Comparison of ENCODE assay signal across 28 cellular contexts in genomic region chr2:220579452-220579851, GRCh38.
"Had no signal": no experiment of that assay in that cellular context is flagged by ENCODE, and none has a peak within 500 bp of the region (broad histone marks: within the 10 kb centered on the region; RNA-seq: fewer than 3 reads in every experiment).

No MANE protein-coding gene starts in this region.

- H3K36me3 ChIP-seq: stomach, suprapubic skin, thoracic aorta, thyroid gland, tibial artery, tibial nerve, transverse colon, upper lobe of left lung, upper lobe of right lung, vagina had no signal

- DNase-seq: stimulated activated CD4-positive, alpha-beta T cell treated with anti-CD3 and anti-CD28 coated beads, Interleukin-2, amount 100 ng/mL, for 48 hours; stimulated activated CD4-positive, alpha-beta T cell treated with anti-CD3 and anti-CD28 coated beads, Interleukin-4, amount 100 ng/mL, for 1 hour; stimulated activated CD4-positive, alpha-beta T cell treated with anti-CD3 and anti-CD28 coated beads, Interleukin-4, amount 100 ng/mL, for 24 hours; stimulated activated CD4-positive, alpha-beta T cell treated with anti-CD3 and anti-CD28 coated beads, Interleukin-4, amount 100 ng/mL, for 4 hours; stimulated activated CD8-positive, alpha-beta memory T cell treated with anti-CD3 and anti-CD28 coated beads, Interleukin-4, amount 100 ng/mL, for 48 hours; stimulated activated naive B cell treated with anti-CD40 and anti-IgM and Interleukin-4, amounts not matched to agents 10 μg/mL and 1 μg/mL and 100 μg/mL, for 72 hours; stimulated activated naive CD4-positive, alpha-beta T cell; stimulated activated naive CD4-positive, alpha-beta T cell treated with Interleukin-2 at 50 U/mL for 16 hours; stimulated activated naive CD8-positive, alpha-beta T cell treated with anti-CD3 and anti-CD28 coated beads, Interleukin-15, amount 100 ng/mL, for 72 hours; stimulated activated naive CD8-positive, alpha-beta T cell treated with anti-CD3 and anti-CD28 coated beads, Interleukin-15, Interleukin-2, amounts not matched to agents 100 U/mL and 50 U/mL, for 24 hours; stomach; substantia nigra; testis; thyroid gland; tibial artery; transverse colon; trophoblast cell; upper lobe of left lung; upper lobe of right lung; uterus had no signal

- H3K9me3 Mint-ChIP-seq: stimulated activated effector memory CD8-positive, alpha-beta T cell treated with anti-CD3 and anti-CD28 coated beads, Interleukin-12 subunit alpha, Interleukin-12 subunit beta, amount 100 ng/mL, for 72 hours; stimulated activated memory B cell treated with anti-CD40 and anti-IgM and Interleukin-4, amounts not matched to agents 10 μg/mL and 1 μg/mL and 100 μg/mL, for 72 hours; stimulated activated naive B cell treated with anti-CD40 and anti-IgM and Interleukin-4, amounts not matched to agents 10 μg/mL and 1 μg/mL and 100 μg/mL, for 72 hours; stimulated activated naive CD8-positive, alpha-beta T cell treated with anti-CD3 and anti-CD28 coated beads, Interleukin-15, amount 100 ng/mL, for 72 hours; type B pancreatic cell had no signal

- H3K4me3 Mint-ChIP-seq: stimulated activated effector memory CD8-positive, alpha-beta T cell treated with anti-CD3 and anti-CD28 coated beads, Interleukin-12 subunit alpha, Interleukin-12 subunit beta, amount 100 ng/mL, for 72 hours; stimulated activated memory B cell treated with anti-CD40 and anti-IgM and Interleukin-4, amounts not matched to agents 10 μg/mL and 1 μg/mL and 100 μg/mL, for 72 hours; stimulated activated naive B cell treated with anti-CD40 and anti-IgM and Interleukin-4, amounts not matched to agents 10 μg/mL and 1 μg/mL and 100 μg/mL, for 72 hours; stimulated activated naive CD8-positive, alpha-beta T cell treated with anti-CD3 and anti-CD28 coated beads, Interleukin-15, amount 100 ng/mL, for 72 hours; stimulated activated naive CD8-positive, alpha-beta T cell treated with anti-CD3 and anti-CD28 coated beads, Interleukin-15, Interleukin-2, amounts not matched to agents 100 ng/mL and 50 ng/mL, for 24 hours; type B pancreatic cell had no signal

- H3K36me3 Mint-ChIP-seq: stimulated activated effector memory CD8-positive, alpha-beta T cell treated with anti-CD3 and anti-CD28 coated beads, Interleukin-12 subunit alpha, Interleukin-12 subunit beta, amount 100 ng/mL, for 72 hours; stimulated activated memory B cell treated with anti-CD40 and anti-IgM and Interleukin-4, amounts not matched to agents 10 μg/mL and 1 μg/mL and 100 μg/mL, for 72 hours; stimulated activated naive B cell treated with anti-CD40 and anti-IgM and Interleukin-4, amounts not matched to agents 10 μg/mL and 1 μg/mL and 100 μg/mL, for 72 hours; type B pancreatic cell had no signal

- H3K27me3 Mint-ChIP-seq: stimulated activated memory B cell treated with anti-CD40 and anti-IgM and Interleukin-4, amounts not matched to agents 10 μg/mL and 1 μg/mL and 100 μg/mL, for 72 hours; stimulated activated naive B cell treated with anti-CD40 and anti-IgM and Interleukin-4, amounts not matched to agents 10 μg/mL and 1 μg/mL and 100 μg/mL, for 72 hours; stimulated activated naive CD8-positive, alpha-beta T cell treated with anti-CD3 and anti-CD28 coated beads, Interleukin-15, amount 100 ng/mL, for 72 hours; stimulated activated naive CD8-positive, alpha-beta T cell treated with anti-CD3 and anti-CD28 coated beads, Interleukin-15, Interleukin-2, amounts not matched to agents 100 ng/mL and 50 ng/mL, for 24 hours had no signal

- H3K4me1 ChIP-seq: stomach, suprapubic skin, testis, thyroid gland, tibial artery, tibial nerve, transverse colon, upper lobe of left lung, upper lobe of right lung, uterus, vagina had no signal

- H3K4me1 Mint-ChIP-seq: stimulated activated effector memory CD8-positive, alpha-beta T cell treated with anti-CD3 and anti-CD28 coated beads, Interleukin-12 subunit alpha, Interleukin-12 subunit beta, amount 100 ng/mL, for 72 hours; stimulated activated memory B cell treated with anti-CD40 and anti-IgM and Interleukin-4, amounts not matched to agents 10 μg/mL and 1 μg/mL and 100 μg/mL, for 72 hours; stimulated activated naive B cell treated with anti-CD40 and anti-IgM and Interleukin-4, amounts not matched to agents 10 μg/mL and 1 μg/mL and 100 μg/mL, for 72 hours; stimulated activated naive CD8-positive, alpha-beta T cell treated with anti-CD3 and anti-CD28 coated beads, Interleukin-15, amount 100 ng/mL, for 72 hours had no signal

- H3K4me3 ChIP-seq: stomach, suprapubic skin, testis, thoracic aorta, thyroid gland, tibial artery, tibial nerve, transverse colon, upper lobe of left lung, upper lobe of right lung, uterus, vagina had no signal

- H3K9me3 ChIP-seq: stomach, suprapubic skin, testis, thoracic aorta, thyroid gland, tibial artery, tibial nerve, transverse colon, upper lobe of left lung, upper lobe of right lung, uterus, vagina had no signal

- H3K27ac Mint-ChIP-seq: stimulated activated effector memory CD8-positive, alpha-beta T cell treated with anti-CD3 and anti-CD28 coated beads, Interleukin-12 subunit alpha, Interleukin-12 subunit beta, amount 100 ng/mL, for 72 hours; stimulated activated memory B cell treated with anti-CD40 and anti-IgM and Interleukin-4, amounts not matched to agents 10 μg/mL and 1 μg/mL and 100 μg/mL, for 72 hours; stimulated activated naive B cell treated with anti-CD40 and anti-IgM and Interleukin-4, amounts not matched to agents 10 μg/mL and 1 μg/mL and 100 μg/mL, for 72 hours; stimulated activated naive CD8-positive, alpha-beta T cell treated with anti-CD3 and anti-CD28 coated beads, Interleukin-15, amount 100 ng/mL, for 72 hours; stimulated activated naive CD8-positive, alpha-beta T cell treated with anti-CD3 and anti-CD28 coated beads, Interleukin-15, Interleukin-2, amounts not matched to agents 100 ng/mL and 50 ng/mL, for 24 hours; type B pancreatic cell had no signal

- ATAC-seq: stimulated activated effector memory CD8-positive, alpha-beta T cell treated with anti-CD3 and anti-CD28 coated beads, Interleukin-12 subunit alpha, Interleukin-12 subunit beta, amount 100 ng/mL, for 72 hours; stimulated activated memory B cell treated with anti-CD40 and anti-IgM and Interleukin-4, amounts not matched to agents 10 μg/mL and 1 μg/mL and 100 μg/mL, for 72 hours; stimulated activated naive B cell treated with anti-CD40 and anti-IgM and Interleukin-4, amounts not matched to agents 10 μg/mL and 1 μg/mL and 100 μg/mL, for 72 hours; stimulated activated naive CD8-positive, alpha-beta T cell treated with anti-CD3 and anti-CD28 coated beads, Interleukin-15, amount 100 ng/mL, for 72 hours; stimulated activated naive CD8-positive, alpha-beta T cell treated with anti-CD3 and anti-CD28 coated beads, Interleukin-15, Interleukin-2, amounts not matched to agents 100 U/mL and 50 U/mL, for 24 hours; upper lobe of right lung had no signal

- H3K27me3 ChIP-seq: suprapubic skin, testis, thyroid gland, tibial artery, tibial nerve, transverse colon, upper lobe of left lung, upper lobe of right lung, vagina had no signal

- H3K27ac ChIP-seq: stomach, suprapubic skin, testis, thoracic aorta, thyroid gland, tibial artery, tibial nerve, transverse colon, upper lobe of left lung, upper lobe of right lung, uterus, vagina had no signal
